ENCODE assay signal across 4 cellular contexts in the genomic region with DNA sequence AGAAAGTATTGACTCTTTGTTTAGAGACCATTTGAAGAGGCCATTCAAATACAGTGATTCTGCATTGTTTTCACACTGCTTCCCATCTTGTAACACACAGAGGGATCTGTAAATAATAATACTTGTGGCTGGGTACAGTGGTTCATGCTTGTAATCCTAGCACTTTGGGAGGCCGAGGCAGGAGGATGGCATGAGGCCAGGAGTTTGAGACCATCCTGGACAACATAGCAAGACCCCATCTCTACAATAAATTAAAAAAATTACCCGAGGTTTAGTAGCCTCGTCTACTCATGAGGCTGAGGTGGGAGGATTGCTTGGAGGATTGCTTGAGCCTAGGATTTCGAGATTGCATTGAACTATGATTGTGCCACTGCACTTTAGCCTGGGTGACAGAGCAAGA.
TF ChIP-seq lines count a peak whose summit lies in the region.

No MANE protein-coding gene starts in this region.

TF ChIP-seq in HCT116, 20 proteins besides CTCF, POLR2A, EP300 and RAD21:
- TF ChIP-seq SIN3A (IDR thresholded peaks at IDR 0.05; ENCODE audit: low read depth) (no peak), SRF (IDR thresholded peaks at IDR 0.05; ENCODE audit: low read depth) (0 out of 2 replicates have a peak, but pooled peaks have one; percentile 9)

TF ChIP-seq in HEK293, 187 proteins besides CTCF, POLR2A, EP300 and RAD21:
- TF ChIP-seq ZNF121 (tag by site-specific recombination; IDR thresholded peaks at IDR 0.05) (peak; percentile 69; the same call in 1 of the 2 replicates), PATZ1 (tag by site-specific recombination; IDR thresholded peaks at IDR 0.05) (no peak)

TF ChIP-seq in WTC11, 78 proteins besides CTCF, POLR2A, EP300 and RAD21 (continues in another document):
- TF ChIP-seq, protein P1, sequence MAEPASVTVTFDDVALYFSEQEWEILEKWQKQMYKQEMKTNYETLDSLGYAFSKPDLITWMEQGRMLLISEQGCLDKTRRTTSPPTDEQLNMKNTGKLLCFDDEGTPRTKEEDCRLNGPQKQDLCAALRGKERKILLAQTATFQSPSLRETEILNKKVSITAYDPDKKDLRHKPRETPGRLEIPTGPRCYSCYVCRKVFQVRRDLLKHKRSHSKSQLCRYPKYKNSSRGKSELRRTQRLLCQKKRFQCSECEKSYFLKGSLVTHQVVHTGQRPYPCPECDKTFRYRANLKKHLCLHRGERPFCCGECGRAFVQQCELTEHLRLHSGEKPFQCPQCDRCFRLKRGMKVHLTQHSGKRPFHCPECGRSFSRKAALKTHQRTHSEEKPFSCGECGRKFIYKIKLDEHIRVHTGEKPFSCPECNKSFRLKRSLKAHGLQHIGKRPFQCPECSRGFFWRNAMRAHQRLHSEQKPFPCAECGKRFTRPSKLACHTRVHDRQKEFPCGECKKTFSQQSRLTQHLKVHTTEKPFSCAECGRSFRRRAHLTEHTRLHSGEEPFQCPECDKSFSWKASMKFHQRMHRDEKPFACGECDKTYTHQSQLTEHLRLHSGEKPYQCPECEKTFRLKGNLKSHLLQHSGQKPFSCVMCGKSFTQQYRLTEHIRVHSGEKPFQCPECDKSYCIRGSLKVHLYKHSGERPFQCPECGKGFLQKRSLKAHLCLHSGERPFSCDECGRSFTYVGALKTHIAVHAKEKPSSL (CRISPR knock-in tag; conservative IDR thresholded peaks at IDR 0.05): no peak
- no peak for TF ChIP-seq ZNF281 (CRISPR knock-in tag; IDR thresholded peaks at IDR 0.05)
- TF ChIP-seq CREB1 (CRISPR knock-in tag; IDR thresholded peaks at IDR 0.05): no peak
- TF ChIP-seq, protein P2, sequence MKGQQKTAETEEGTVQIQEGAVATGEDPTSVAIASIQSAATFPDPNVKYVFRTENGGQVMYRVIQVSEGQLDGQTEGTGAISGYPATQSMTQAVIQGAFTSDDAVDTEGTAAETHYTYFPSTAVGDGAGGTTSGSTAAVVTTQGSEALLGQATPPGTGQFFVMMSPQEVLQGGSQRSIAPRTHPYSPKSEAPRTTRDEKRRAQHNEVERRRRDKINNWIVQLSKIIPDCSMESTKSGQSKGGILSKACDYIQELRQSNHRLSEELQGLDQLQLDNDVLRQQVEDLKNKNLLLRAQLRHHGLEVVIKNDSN (CRISPR knock-in tag; IDR thresholded peaks at IDR 0.05): no peak
- TF ChIP-seq FOXK1 (CRISPR knock-in tag; IDR thresholded peaks at IDR 0.05): no peak
- no peak for TF ChIP-seq ZNF396 (CRISPR knock-in tag; IDR thresholded peaks at IDR 0.05; ENCODE audit: borderline replicate concordance)
- no peak for TF ChIP-seq GABPB1 (CRISPR knock-in tag; IDR thresholded peaks at IDR 0.05)
- no peak for TF ChIP-seq NFYB (CRISPR knock-in tag; conservative IDR thresholded peaks at IDR 0.05; ENCODE audit: low read depth)
- peak; percentile 79; the same call in 1 of the 2 replicates for TF ChIP-seq ZNF121 (CRISPR knock-in tag; IDR thresholded peaks at IDR 0.05)
- no peak for TF ChIP-seq HMGXB4 (CRISPR knock-in tag; IDR thresholded peaks at IDR 0.05)
- no peak for TF ChIP-seq ZNF512 (CRISPR knock-in tag; IDR thresholded peaks at IDR 0.05; ENCODE audit: borderline replicate concordance)
- no peak for TF ChIP-seq E2F1 (CRISPR knock-in tag; IDR thresholded peaks at IDR 0.05)
- TF ChIP-seq SP1 (CRISPR knock-in tag; conservative IDR thresholded peaks at IDR 0.05): no peak
- TF ChIP-seq GTF2I (CRISPR knock-in tag; conservative IDR thresholded peaks at IDR 0.05): 0 out of 2 replicates have a peak, but pooled peaks have one; percentile 25

TF ChIP-seq in H1, 55 proteins besides CTCF, POLR2A, EP300 and RAD21:
- TF ChIP-seq SP1 (IDR thresholded peaks at IDR 0.05; ENCODE audit: low read depth, low read length): no peak
- TF ChIP-seq FOSL1 (IDR thresholded peaks at IDR 0.05; ENCODE audit: insufficient read depth, low read depth, low read length): no peak
- TF ChIP-seq ATF3 (IDR thresholded peaks at IDR 0.05; ENCODE audit: insufficient read depth, low read depth, low read length): no peak
- TF ChIP-seq KDM1A (IDR thresholded peaks at IDR 0.05; ENCODE audit: borderline replicate concordance, low read length): peak; percentile 61; the same call in 1 of the 2 replicates
- TF ChIP-seq GTF2F1 (IDR thresholded peaks at IDR 0.05; ENCODE audit: borderline replicate concordance, low read depth, low read length): no peak
- no peak for TF ChIP-seq KDM4A (IDR thresholded peaks at IDR 0.05; ENCODE audit: low read depth, low read length, severe bottlenecking)
- no peak for TF ChIP-seq CTBP2 (IDR thresholded peaks at IDR 0.05; ENCODE audit: borderline replicate concordance, insufficient read depth, insufficient read length, low read length)
